ENCODE assay signal across 10 cellular contexts in genomic region chr3:67863869-67864268, GRCh38.
DNase-seq lines count a peak whose midpoint lies in the region; ATAC-seq and TF ChIP-seq lines count a peak whose summit lies in the region.
"Had no signal": no experiment of that assay in that cellular context is flagged by ENCODE, and none has a peak within 500 bp of the region (broad histone marks: within the 10 kb centered on the region; RNA-seq: fewer than 3 reads in every experiment).

No MANE protein-coding gene starts in this region.

- POLR2A ChIA-PET in BJ (lab: Charles Lee) = no interaction called here
- POLR2A ChIA-PET in HCT116 (lab: Charles Lee) = no interaction called here

- no peak overlapping the region for H3K27ac ChIP-seq in HCT116 (ENCODE audit: low read depth, low read length)
- H3K27ac ChIP-seq in WERI-Rb-1 = no peak overlapping the region
- H3K27ac ChIP-seq in esophagus muscularis mucosa (replicated peaks in 1 of 4) = no peak overlapping the region
- H3K27ac ChIP-seq: SK-N-MC had no signal

- peak; percentile 27 for TF ChIP-seq RAD21 in HCT116 (IDR thresholded peaks at IDR 0.05; ENCODE audit: low read depth)

- no TSS peak for BruUV-seq in HCT116 (replicated peaks; lab: Mats Ljungman, UMichigan)

- no peak for TF ChIP-seq POLR2A in HCT116 (IDR thresholded peaks at IDR 0.05; ENCODE audit: borderline replicate concordance, extremely low read depth, insufficient read depth, insufficient read length)
- TF ChIP-seq POLR2A in esophagus muscularis mucosa (IDR thresholded peaks at IDR 0.05; ENCODE audit: low read depth) = no peak

- ATAC-seq in HCT116 (peak; percentile 52; the same call in 1 of the 2 replicates), HG03159 (IDR thresholded peaks at IDR 0.05; ENCODE audit: unreplicated experiment) (no peak)

- no peaks in the 10 kb centered on the region for H3K4me1 ChIP-seq in HCT116 (ENCODE audit: control insufficient read depth in 1 of 2, insufficient read depth in 2 of 2, low read length in 2 of 2)
- H3K4me1 ChIP-seq in esophagus muscularis mucosa = no peaks in the 10 kb centered on the region

- 59% methylated on average over 4 of the region's 4 CpGs for WGBS in esophagus muscularis mucosa

- H3K27me3 ChIP-seq in BJ (ENCODE audit: control insufficient read depth, insufficient read depth, low read length) (no peaks in the 10 kb centered on the region), HCT116 (ENCODE audit: insufficient read depth, low read length) (no peaks in the 10 kb centered on the region), WERI-Rb-1 (ENCODE audit: insufficient read depth, low read depth, severe bottlenecking) (no peaks in the 10 kb centered on the region), esophagus muscularis mucosa (no peaks in the 10 kb centered on the region)

- no peaks in the 10 kb centered on the region for H3K9me2 ChIP-seq in HCT116 (ENCODE audit: insufficient read depth)

- 0 out of 2 replicates have a peak, but pooled peaks have one; percentile 20 for TF ChIP-seq CTCF in BJ (IDR thresholded peaks at IDR 0.05; ENCODE audit: insufficient read depth, low read depth, low read length)
- peak in 2 of 3 experiments; percentile 44 to 60; a peak in 3 of 6 replicates for TF ChIP-seq CTCF in HCT116 (IDR thresholded peaks at IDR 0.05 in 2 of 3, conservative IDR thresholded peaks at IDR 0.05 in 1 of 3; ENCODE audit: borderline replicate concordance in 1 of 3, insufficient read depth in 1 of 3, low read depth in 2 of 3, low read length in 2 of 3)
- peak; percentile 36; the same call in 1 of the 2 replicates for TF ChIP-seq CTCF in WERI-Rb-1 (IDR thresholded peaks at IDR 0.05; ENCODE audit: low read depth, low read length)
- TF ChIP-seq CTCF in esophagus muscularis mucosa (IDR thresholded peaks at IDR 0.05) = no peak

- no peak for TF ChIP-seq EP300 in esophagus muscularis mucosa (IDR thresholded peaks at IDR 0.05)

- H3K36me3 ChIP-seq in BJ (ENCODE audit: control insufficient read depth, insufficient read depth, low read length) (no peaks in the 10 kb centered on the region), HCT116 (ENCODE audit: control insufficient read depth in 1 of 2, insufficient read depth in 2 of 2, low read length in 2 of 2) (no peaks in the 10 kb centered on the region), WERI-Rb-1 (no peaks in the 10 kb centered on the region), esophagus muscularis mucosa (no peaks in the 10 kb centered on the region)

- no peak overlapping the region for H2AFZ ChIP-seq in HCT116 (ENCODE audit: low read depth, low read length, poor library complexity, severe bottlenecking)

- no peaks in the 10 kb centered on the region for H4K20me1 ChIP-seq in HCT116 (ENCODE audit: insufficient read depth)

- DNase-seq in BJ (ENCODE audit: low read depth) (no peak), HCT116 (ENCODE audit: low read depth, low spot score) (peak; percentile 4), WERI-Rb-1 (peak; percentile 26), iPS-NIHi11 (ENCODE audit: low spot score) (peak; percentile 57), foreskin melanocyte (no peak), esophagus muscularis mucosa (ENCODE audit: extremely low spot score) (no peak)
- no peak for DNase-seq in NK-92 treated with Interleukin-12 subunit alpha and Interleukin-12 subunit beta, amount 100 ng/mL, for 24 hours (lab: John Stamatoyannopoulos, UW)
- DNase-seq: activated T-cell treated with anti-CD3 and anti-CD28 coated beads, Interleukin-2, amount 50 U/mL, for 48 hours had no signal

- intact Hi-C loops in HCT116 (cut with micrococcal nuclease) = loop anchor here (2.0 kb wide), 1 partner anchor 479 kb away; no protein-coding TSS in a partner anchor
- intact Hi-C loops in esophagus muscularis mucosa (cut with DNase I) = no loop called here

- CTCF ChIA-PET in BJ (lab: Yijun Ruan, JAX) = interaction anchor here (1.0 kb wide), 1 partner anchor 10 kb away, joined by 3 read pairs; no protein-coding TSS in a partner anchor
- CTCF ChIA-PET in HCT116 (lab: Charles Lee) = no interaction called here

- no peak overlapping the region for H3K4me2 ChIP-seq in HCT116 (ENCODE audit: low read length)

- H3K9ac ChIP-seq in HCT116 (ENCODE audit: low read length) = no peak overlapping the region

- H3K4me3 ChIP-seq in BJ (ENCODE audit: low read depth, low read length) (no peak overlapping the region), HCT116 (replicated peaks in 1 of 2; ENCODE audit: low read depth in 1 of 2, low read length in 2 of 2) (no peak overlapping the region), WERI-Rb-1 (ENCODE audit: low read depth, low read length) (no peak overlapping the region), esophagus muscularis mucosa (no peak overlapping the region)
- H3K4me3 ChIP-seq: SK-N-MC had no signal

- H3K9me3 ChIP-seq in HCT116 (ENCODE audit: control insufficient read depth in 1 of 2, insufficient read depth in 1 of 2, low read depth in 1 of 2, low read length in 2 of 2) (no peaks in the 10 kb centered on the region), WERI-Rb-1 (ENCODE audit: severe bottlenecking) (no peaks in the 10 kb centered on the region), esophagus muscularis mucosa (no peaks in the 10 kb centered on the region)

- H3K79me2 ChIP-seq in HCT116 (ENCODE audit: insufficient read depth, low read length) = no peaks in the 10 kb centered on the region

- RAD21 ChIA-PET in HCT116 (lab: Charles Lee; ENCODE audit: low non-redundant PET in 1 of 2, low total read pairs in 2 of 2, uncharacterized antibody in 2 of 2, unreplicated experiment in 2 of 2) = no interaction called here

TF ChIP-seq in HCT116, 20 proteins besides CTCF, POLR2A, EP300 and RAD21:
- TF ChIP-seq ELF1 (IDR thresholded peaks at IDR 0.05; ENCODE audit: borderline replicate concordance, low read depth) = no peak
- no peak for TF ChIP-seq CEBPB (IDR thresholded peaks at IDR 0.05; ENCODE audit: low read depth)
- TF ChIP-seq EZH2 (IDR thresholded peaks at IDR 0.05) = no peak
- no peak for TF ChIP-seq TCF7L2 (IDR thresholded peaks at IDR 0.05; ENCODE audit: borderline replicate concordance, extremely low read depth, insufficient read depth, insufficient read length)
- TF ChIP-seq ZFX (IDR thresholded peaks at IDR 0.05) = no peak
- no peak for TF ChIP-seq ZBTB33 (IDR thresholded peaks at IDR 0.05; ENCODE audit: extremely low read depth, insufficient replicate concordance, low read length)
- no peak for TF ChIP-seq YY1 (IDR thresholded peaks at IDR 0.05; ENCODE audit: extremely low read depth, insufficient replicate concordance, low read depth, low read length)
- no peak for TF ChIP-seq EZH2phosphoT487 (IDR thresholded peaks at IDR 0.05; ENCODE audit: borderline replicate concordance)
TF ChIP-seq in HCT116: peak in this region for 0.

Comparison
In these comparisons a context has a peak if more than half of its experiments do, and no peak if none do; other contexts are left out.
1. DNase-seq: peak in HCT116 (single experiment), WERI-Rb-1 (single experiment) and iPS-NIHi11 (single experiment); none in BJ (single experiment), foreskin melanocyte (single experiment), NK-92 treated with Interleukin-12 subunit alpha and Interleukin-12 subunit beta, amount 100 ng/mL, for 24 hours (single experiment) and esophagus muscularis mucosa (single experiment).
2. CTCF ChIP-seq: peak in BJ (single experiment), HCT116 (2 of 3) and WERI-Rb-1 (single experiment); none in esophagus muscularis mucosa (0 of 3).